Comparison of ENCODE assay signal across 1 cellular context in genomic region chr6:2942916-2943563, GRCh38.
TF ChIP-seq lines count a peak whose summit lies in the region.

No MANE protein-coding gene starts in this region.

TF ChIP-seq in K562, 482 proteins besides CTCF, POLR2A, EP300 and RAD21:
- TF ChIP-seq SIN3A (IDR thresholded peaks at IDR 0.05; ENCODE audit: borderline replicate concordance in 2 of 2, control insufficient read depth in 1 of 2, low read depth in 2 of 2, low read length in 2 of 2) (no peak), ZNF655 (CRISPR knock-in tag; IDR thresholded peaks at IDR 0.05) (no peak), CBFA2T3 (IDR thresholded peaks at IDR 0.05) (peak; percentile 77), ATF7 (IDR thresholded peaks at IDR 0.05) (no peak), STAG1 (CRISPR knock-in tag; IDR thresholded peaks at IDR 0.05; ENCODE audit: borderline replicate concordance) (no peak), PATZ1 (CRISPR knock-in tag; IDR thresholded peaks at IDR 0.05; ENCODE audit: borderline replicate concordance) (no peak), GATAD2A (IDR thresholded peaks at IDR 0.05) (no peak), ZEB2 (IDR thresholded peaks at IDR 0.05) (0 out of 2 replicates have a peak, but pooled peaks have one; percentile 29), POLR2B (IDR thresholded peaks at IDR 0.05; ENCODE audit: low read depth, partially characterized antibody) (peak; percentile 1), EZH2 (IDR thresholded peaks at IDR 0.05; ENCODE audit: borderline replicate concordance, low read depth, low read length) (no peak), RREB1 (CRISPR knock-in tag; IDR thresholded peaks at IDR 0.05) (no peak), NR0B1 (IDR thresholded peaks at IDR 0.05; ENCODE audit: partially characterized antibody) (no peak), COPS2 (conservative IDR thresholded peaks at IDR 0.05) (no peak), MCM3 (IDR thresholded peaks at IDR 0.05) (no peak), TAF9B (IDR thresholded peaks at IDR 0.05; ENCODE audit: partially characterized antibody) (no peak), NONO (IDR thresholded peaks at IDR 0.05; ENCODE audit: low read depth in 2 of 2, low read length in 1 of 2) (0 out of 4 replicates have a peak, but pooled peaks of 1 of the 2 experiments have one; percentile 18), TGIF2 (CRISPR knock-in tag; IDR thresholded peaks at IDR 0.05) (no peak), LEF1 (IDR thresholded peaks at IDR 0.05) (no peak; the same call in 1 of the 2 replicates), KLF1 (tag; IDR thresholded peaks at IDR 0.05) (no peak), ZBTB49 (CRISPR knock-in tag; IDR thresholded peaks at IDR 0.05; ENCODE audit: borderline replicate concordance) (no peak), MEF2A (IDR thresholded peaks at IDR 0.05; ENCODE audit: control insufficient read depth, low read depth, low read length) (no peak), TCF3 (CRISPR knock-in tag; IDR thresholded peaks at IDR 0.05) (peak; percentile 38; the same call in 1 of the 2 replicates), ZNF668 (CRISPR knock-in tag; IDR thresholded peaks at IDR 0.05) (no peak), ZNF639 (CRISPR knock-in tag; conservative IDR thresholded peaks at IDR 0.05 in 1 of 2, IDR thresholded peaks at IDR 0.05 in 1 of 2) (no peak), CBFA2T2 (conservative IDR thresholded peaks at IDR 0.05) (peak; percentile 63; the same call in 1 of the 2 replicates), ZNF280B (CRISPR knock-in tag; IDR thresholded peaks at IDR 0.05) (no peak), ZNF316 (IDR thresholded peaks at IDR 0.05) (peak; percentile 41; the same call in 1 of the 2 replicates), BHLHE40 (IDR thresholded peaks at IDR 0.05; ENCODE audit: low read length) (no peak), ZNF584 (CRISPR knock-in tag; IDR thresholded peaks at IDR 0.05; ENCODE audit: low read depth) (no peak), NCOR1 (IDR thresholded peaks at IDR 0.05) (0 out of 2 replicates have a peak, but pooled peaks have one; percentile 6), ELF4 (CRISPR knock-in tag; IDR thresholded peaks at IDR 0.05) (no peak), TAL1 (IDR thresholded peaks at IDR 0.05) (peak; percentile 41; the same call in 1 of the 2 replicates), DPF2 (IDR thresholded peaks at IDR 0.05) (0 out of 2 replicates have a peak, but pooled peaks have one; percentile 36), KLF16 (IDR thresholded peaks at IDR 0.05) (no peak), CEBPG (CRISPR knock-in tag; IDR thresholded peaks at IDR 0.05) (no peak), CEBPG (tag; conservative IDR thresholded peaks at IDR 0.05 in 1 of 2, IDR thresholded peaks at IDR 0.05 in 1 of 2) (no peak), ZBTB33 (CRISPR knock-in tag; IDR thresholded peaks at IDR 0.05) (peak; percentile 17; the same call in 1 of the 2 replicates), MEIS2 (IDR thresholded peaks at IDR 0.05; ENCODE audit: partially characterized antibody) (peak; percentile 69), SMC3 (conservative IDR thresholded peaks at IDR 0.05; ENCODE audit: insufficient read depth, low read depth, low read length) (no peak)
